ENCODE assay signal across 25 cellular contexts in the genomic region with DNA sequence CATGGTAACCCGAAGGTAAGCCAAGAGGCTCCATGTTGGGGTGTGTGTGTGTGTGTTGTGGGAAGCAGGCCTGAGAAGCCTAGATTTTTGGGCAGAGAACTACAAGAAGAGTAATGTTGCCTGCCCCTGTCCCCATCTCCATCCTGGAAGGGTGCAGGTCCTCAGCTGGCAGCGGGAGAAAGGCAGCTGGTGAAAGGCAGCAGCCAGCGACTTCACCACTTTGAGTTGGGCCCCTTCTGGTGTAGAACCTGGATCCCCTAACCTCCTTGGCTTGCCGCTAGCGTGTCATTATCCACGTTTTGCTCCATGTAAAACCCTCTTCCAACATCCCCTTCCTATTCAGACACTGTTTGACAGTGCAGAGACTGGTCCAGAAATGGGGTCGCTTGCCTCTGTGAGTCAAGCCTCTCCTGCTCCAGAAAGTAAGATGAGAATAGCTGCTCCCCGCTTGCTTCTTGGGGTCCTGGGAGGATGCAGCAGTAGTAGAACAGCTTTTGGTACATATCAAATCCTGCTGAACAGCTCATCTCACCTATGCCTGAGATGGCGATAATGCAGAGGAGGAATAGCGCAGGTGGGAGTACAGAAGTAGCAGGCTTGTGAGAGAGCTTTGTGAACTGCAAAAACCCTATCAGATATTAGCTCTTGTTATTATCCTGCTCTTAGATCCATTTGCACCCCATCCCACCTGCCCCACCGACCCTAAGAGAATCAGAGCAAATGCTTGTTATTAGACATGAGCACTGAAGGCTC. TPM values are rescaled to one million over a fixed set of nuclear protein-coding genes. Genes with fewer than 3 reads are reported as not detected.
"Had no signal": no experiment of that assay in that cellular context is flagged by ENCODE, and none has a peak within 500 bp of the region (broad histone marks: within the 10 kb centered on the region; RNA-seq: fewer than 3 reads in every experiment).

No MANE protein-coding gene starts in this region.

- H3K27ac Mint-ChIP-seq: effector memory CD8-positive, alpha-beta T cell; type B pancreatic cell had no signal

- ATAC-seq: effector memory CD8-positive, alpha-beta T cell; heart right ventricle; left cardiac atrium; left lung; naive thymus-derived CD4-positive, alpha-beta T cell; pancreas; right lobe of liver; stimulated activated naive CD8-positive, alpha-beta T cell treated with anti-CD3 and anti-CD28 coated beads, Interleukin-15, Interleukin-2, amounts not matched to agents 100 U/mL and 50 U/mL, for 24 hours had no signal

- H3K36me3 Mint-ChIP-seq: naive thymus-derived CD4-positive, alpha-beta T cell; type B pancreatic cell had no signal

- DNase-seq: effector memory CD8-positive, alpha-beta T cell; erythroblast; esophagus squamous epithelium; foreskin melanocyte; glutamatergic neuron; heart right ventricle; hippocampal formation; left cardiac atrium; left lung; mesendoderm; midbrain; naive thymus-derived CD4-positive, alpha-beta T cell; pancreas; right lobe of liver; small intestine; stimulated activated CD4-positive, alpha-beta T cell treated with anti-CD3 and anti-CD28 coated beads, Interleukin-1b, Interleukin-23, amount 100 ng/mL, for 48 hours; stimulated activated CD4-positive, alpha-beta T cell treated with anti-CD3 and anti-CD28 coated beads, Interleukin-4, amount 100 ng/mL, for 1 hour; stimulated activated CD8-positive, alpha-beta memory T cell treated with anti-CD3 and anti-CD28 coated beads, Interleukin-4, amount 100 ng/mL, for 48 hours; stimulated activated naive CD8-positive, alpha-beta T cell treated with anti-CD3 and anti-CD28 coated beads, Interleukin-15, Interleukin-2, amounts not matched to agents 100 U/mL and 50 U/mL, for 24 hours; substantia nigra; testis; tibial artery had no signal

- H3K4me3 Mint-ChIP-seq: effector memory CD8-positive, alpha-beta T cell; neural crest cell; type B pancreatic cell had no signal

- H3K9me3 Mint-ChIP-seq: effector memory CD8-positive, alpha-beta T cell; naive thymus-derived CD4-positive, alpha-beta T cell; neural crest cell had no signal

RNA-seq across cellular contexts. Expression of a gene that starts 22.1 kb away (rescaled TPM):
- total RNA-seq: lung microvascular endothelial cell had no signal
